In genomic region chr11:4643682-4644081, GRCh38 we compare ENCODE assay signal across 1 cellular context.
TF ChIP-seq lines count a peak whose summit lies in the region.

Gene OR51E1, plus strand, starts transcription at chr11:4643982. Its CDS starts 8,545 bp downstream, at chr11:4652527.

TF ChIP-seq in H1, 55 proteins besides CTCF, POLR2A, EP300 and RAD21:
- TF ChIP-seq KDM4A (IDR thresholded peaks at IDR 0.05; ENCODE audit: low read depth, low read length, severe bottlenecking) (no peak), SP1 (IDR thresholded peaks at IDR 0.05; ENCODE audit: low read depth, low read length) (no peak), NANOG (IDR thresholded peaks at IDR 0.05; ENCODE audit: insufficient read depth, low read depth, low read length, poor library complexity, severe bottlenecking) (no peak), SAP30 (IDR thresholded peaks at IDR 0.05; ENCODE audit: insufficient read depth, insufficient replicate concordance, low read length) (no peak), SIN3A (conservative IDR thresholded peaks at IDR 0.05 in 1 of 2, IDR thresholded peaks at IDR 0.05 in 1 of 2; ENCODE audit: low read depth in 1 of 2, low read length in 2 of 2) (no peak), CEBPB (IDR thresholded peaks at IDR 0.05; ENCODE audit: low read depth, low read length) (no peak), SP2 (IDR thresholded peaks at IDR 0.05; ENCODE audit: low read length) (no peak), JUN (IDR thresholded peaks at IDR 0.05; ENCODE audit: low read depth, low read length) (no peak), MAX (IDR thresholded peaks at IDR 0.05) (no peak)
